Comparison of ENCODE assay signal across 10 cellular contexts in the genomic region with DNA sequence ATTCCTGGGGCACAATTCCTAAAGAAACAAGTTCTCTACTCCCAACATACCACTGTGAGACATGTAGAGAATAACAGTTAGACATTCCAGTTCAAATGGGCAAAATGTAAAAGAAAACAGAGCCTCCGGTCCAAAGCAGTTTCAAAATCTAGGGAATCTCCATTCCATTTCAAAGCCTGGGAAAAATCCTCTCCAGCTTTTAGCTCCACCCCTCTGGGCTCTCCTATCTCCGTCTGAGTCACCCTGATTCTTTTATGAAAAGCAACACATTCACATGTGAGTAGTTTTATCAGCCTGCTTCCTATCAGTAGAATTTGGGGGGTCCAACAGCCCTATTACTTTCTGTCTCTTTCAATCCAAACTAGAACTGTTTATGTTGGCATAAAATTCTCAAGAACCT. TPM values are rescaled to one million over a fixed set of nuclear protein-coding genes. Genes with fewer than 3 reads are reported as not detected.
DNase-seq lines count a peak whose midpoint lies in the region; ATAC-seq and TF ChIP-seq lines count a peak whose summit lies in the region.
"Had no signal": no experiment of that assay in that cellular context is flagged by ENCODE, and none has a peak within 500 bp of the region (broad histone marks: within the 10 kb centered on the region; RNA-seq: fewer than 3 reads in every experiment).

No MANE protein-coding gene starts in this region.

- DNase-seq in A172 (ENCODE audit: low spot score) = peak; percentile 62
- DNase-seq in HFFc6 = peak; percentile 20
- peak; percentile 62 for DNase-seq in mammary epithelial cell
- DNase-seq in lung microvascular endothelial cell (ENCODE audit: low read depth in 2 of 2) = peak; percentile 64 to 74
- no peak for DNase-seq in SKM-1 (lab: John Stamatoyannopoulos, UW; ENCODE audit: unreplicated experiment)
- no peak for DNase-seq in medulla oblongata (ENCODE audit: extremely low spot score)
- DNase-seq: activated CD4-positive, alpha-beta T cell treated with anti-CD3 and anti-CD28 coated beads for 36 hours; islet precursor cell had no signal

- CTCF ChIA-PET in mammary epithelial cell (lab: Charles Lee; ENCODE audit: low non-redundant PET) = no interaction called here

- in situ Hi-C loops in mammary epithelial cell (cut with MboI; ENCODE audit: low sequenced_read_pairs in 2 of 2) = no loop called here

- H3K4me2 ChIP-seq in mammary epithelial cell (ENCODE audit: insufficient read depth, low read depth, low read length) = peak overlapping the region; percentile 4

- peak overlapping the region; percentile 29 for H3K27ac Mint-ChIP-seq in HFFc6
- H3K27ac Mint-ChIP-seq: activated CD4-positive, alpha-beta T cell treated with anti-CD3 and anti-CD28 coated beads for 36 hours had no signal

- H3K27ac ChIP-seq in mammary epithelial cell (ENCODE audit: insufficient read depth, low read depth, low read length) = no peak overlapping the region

- ATAC-seq in HG03139 (IDR thresholded peaks at IDR 0.05; ENCODE audit: unreplicated experiment) (no peak), HG02870 (IDR thresholded peaks at IDR 0.05; ENCODE audit: unreplicated experiment) (no peak)
- ATAC-seq: activated CD4-positive, alpha-beta T cell treated with anti-CD3 and anti-CD28 coated beads for 36 hours had no signal

- no peaks in the 10 kb centered on the region for H3K27me3 Mint-ChIP-seq in HFFc6 (ENCODE audit: insufficient read depth)
- H3K27me3 Mint-ChIP-seq: activated CD4-positive, alpha-beta T cell treated with anti-CD3 and anti-CD28 coated beads for 36 hours had no signal

- intact Hi-C loops in mammary epithelial cell (cut with micrococcal nuclease) = loop anchor here (5.0 kb wide), 1 partner anchor 112 kb away; the partner anchor contains the start of gene SRXN1

- WGBS in mammary epithelial cell (ENCODE audit: low coverage, missing lambda C conversion rate) = 52% methylated on average over 2 of the region's 2 CpGs

- H3K9me3 Mint-ChIP-seq in HFFc6 = peaks cover 29% of the 10 kb centered on the region

- no peak overlapping the region for H3K9ac ChIP-seq in mammary epithelial cell (ENCODE audit: insufficient read depth, low read length)

- peaks cover 47% of the 10 kb centered on the region for H3K36me3 Mint-ChIP-seq in HFFc6 (ENCODE audit: low read depth)

- no peak for TF ChIP-seq CTCF in HFFc6 (IDR thresholded peaks at IDR 0.05)
- no peak for TF ChIP-seq CTCF in mammary epithelial cell (conservative IDR thresholded peaks at IDR 0.05 in 1 of 2, IDR thresholded peaks at IDR 0.05 in 1 of 2; ENCODE audit: extremely low read depth in 1 of 2, insufficient read depth in 1 of 2, low read depth in 1 of 2, low read length in 2 of 2)

- H3K4me3 Mint-ChIP-seq in HFFc6 = no peak overlapping the region
- H3K4me3 Mint-ChIP-seq: activated CD4-positive, alpha-beta T cell treated with anti-CD3 and anti-CD28 coated beads for 36 hours had no signal

- H3K4me1 ChIP-seq in mammary epithelial cell (ENCODE audit: insufficient read depth, low read length) = peaks cover 31% of the 10 kb centered on the region

- dilution Hi-C loops in mammary epithelial cell (cut with HindIII; ENCODE audit: low sequenced_read_pairs) = no loop called here

- H3K79me2 ChIP-seq in mammary epithelial cell (ENCODE audit: insufficient read depth, low read length) = peaks cover 88% of the 10 kb centered on the region

- H2AFZ ChIP-seq in mammary epithelial cell (ENCODE audit: low read depth, low read length) = no peak overlapping the region

- peaks cover 80% of the 10 kb centered on the region for H3K4me1 Mint-ChIP-seq in HFFc6 (ENCODE audit: low read depth)

- H4K20me1 ChIP-seq in mammary epithelial cell (ENCODE audit: insufficient read depth, low read length) = peaks cover 5% of the 10 kb centered on the region

- H3K9me3 ChIP-seq in mammary epithelial cell (replicated peaks; ENCODE audit: insufficient read depth, low read length) = peaks cover 7% of the 10 kb centered on the region

- no peaks in the 10 kb centered on the region for H3K27me3 ChIP-seq in mammary epithelial cell (ENCODE audit: insufficient read depth, low read length)

- H3K4me3 ChIP-seq in mammary epithelial cell (replicated peaks in 1 of 3; ENCODE audit: insufficient read depth in 1 of 3, low read depth in 2 of 3, low read length in 3 of 3) = no peak overlapping the region

- no peaks in the 10 kb centered on the region for H3K36me3 ChIP-seq in mammary epithelial cell (ENCODE audit: insufficient read depth, low read length)

- BruUV-seq in mammary epithelial cell (replicated peaks; lab: Mats Ljungman, UMichigan) = no TSS peak

RNA-seq across cellular contexts. Expression of gene CSNK2A1, which starts 3.7 kb away (rescaled TPM):
- total RNA-seq in A172 (2014; rRNA removed; shearing (Covaris generic)) = 195 and 258 TPM in 2 replicates
- 100 to 1,000 TPM; 124 to 150 (median 135) TPM for total RNA-seq in HFFc6 (2021; fragmentation: NEBNext Ultra II Directional; extraction: Animal tissue kit (Norgen Biotek cat#: 25700))
- total RNA-seq in mammary epithelial cell (100 to 1,000 TPM; 153 to 183 TPM), lung microvascular endothelial cell (63.0 and 74.8 TPM in 2 replicates)
- polyA plus RNA-seq in mammary epithelial cell = 94.6 TPM
- 154 TPM for polyA minus RNA-seq in mammary epithelial cell

Comparison
In these comparisons a context has a peak if more than half of its experiments do, and no peak if none do; other contexts are left out.
1. DNase-seq: peak in A172 (single experiment), HFFc6 (single experiment), mammary epithelial cell (single experiment) and lung microvascular endothelial cell (2 of 2); none in SKM-1 (single experiment) and medulla oblongata (single experiment).